In genomic region chr1:187891993-187892392, GRCh38 we compare ENCODE assay signal across 15 cellular contexts.
A peak's percentile ranks its signal among the peaks of the same experiment; 100 is the strongest.
DNase-seq lines count a peak whose midpoint lies in the region; ATAC-seq and TF ChIP-seq lines count a peak whose summit lies in the region.
"Had no signal": no experiment of that assay in that cellular context is flagged by ENCODE, and none has a peak within 500 bp of the region (broad histone marks: within the 10 kb centered on the region; RNA-seq: fewer than 3 reads in every experiment).

No MANE protein-coding gene starts in this region.

- H3K23ac ChIP-seq in H9 (ENCODE audit: insufficient read length, low read depth, low read length), result no peak overlapping the region
- H3K23ac ChIP-seq in mesendoderm (ENCODE audit: low read length), result no peak overlapping the region

- CTCF ChIA-PET in A673 (lab: Charles Lee), result no interaction called here

- H4K20me1 ChIP-seq in H9 (ENCODE audit: control insufficient read depth, insufficient read depth, insufficient read length), result no peaks in the 10 kb centered on the region

- no peak overlapping the region for H2BK12ac ChIP-seq in H9 (ENCODE audit: insufficient read length, low read depth, low read length)

- H3K9me3 ChIP-seq in A673 (ENCODE audit: low read depth, low read length, poor library complexity, severe bottlenecking) (no peaks in the 10 kb centered on the region), H9 (ENCODE audit: control insufficient read depth, low read depth, low read length) (no peaks in the 10 kb centered on the region)
- H3K9me3 ChIP-seq: A549 had no signal

- H2AK5ac ChIP-seq in H9 (ENCODE audit: insufficient read length, low read length), result no peak overlapping the region
- H2AK5ac ChIP-seq in mesendoderm (ENCODE audit: low read length), result no peak overlapping the region

- BruUV-seq in A673 (replicated peaks; lab: Mats Ljungman, UMichigan), result no TSS peak

- H3K18ac ChIP-seq in H9 (ENCODE audit: insufficient read length, low read depth, low read length) (no peak overlapping the region), mesendoderm (ENCODE audit: low read length) (no peak overlapping the region)

- no peak overlapping the region for H2BK15ac ChIP-seq in H9 (ENCODE audit: low read depth, low read length)
- no peak overlapping the region for H2BK15ac ChIP-seq in mesendoderm (replicated peaks; ENCODE audit: low read depth)

- H3T11ph ChIP-seq in H9 (ENCODE audit: low read length), result no peak overlapping the region

- H3K4me2 ChIP-seq in H9 (ENCODE audit: insufficient read depth, insufficient read length, low read length) (no peak overlapping the region), mesendoderm (ENCODE audit: low read length) (no peak overlapping the region)
- H3K4me2 ChIP-seq: A549 had no signal

- H3K79me1 ChIP-seq in H9 (ENCODE audit: insufficient read depth, low read depth, low read length, poor library complexity, severe bottlenecking) (no peaks in the 10 kb centered on the region), mesendoderm (ENCODE audit: low read length) (no peaks in the 10 kb centered on the region)

- H3K36me3 ChIP-seq in A673 (ENCODE audit: insufficient read depth, low read length, poor library complexity, severe bottlenecking), result no peaks in the 10 kb centered on the region
- no peaks in the 10 kb centered on the region for H3K36me3 ChIP-seq in mesendoderm (ENCODE audit: control insufficient read depth, insufficient read depth, low read length)

- H4K8ac ChIP-seq in H9 (replicated peaks; ENCODE audit: insufficient read length, low read depth, low read length), result no peak overlapping the region
- H4K8ac ChIP-seq in mesendoderm (ENCODE audit: low read depth, low read length), result no peak overlapping the region

- peaks cover 2 to 3% of the 10 kb centered on the region in 2 experiments; a peak in 2 of 5 replicates for H3K9me3 Mint-ChIP-seq in H9
- no peaks in the 10 kb centered on the region for H3K9me3 Mint-ChIP-seq in chondrocyte (ENCODE audit: low read depth)

- H4K5ac ChIP-seq in H9 (ENCODE audit: insufficient read length, low read depth, low read length) (no peak overlapping the region), mesendoderm (ENCODE audit: low read length) (no peak overlapping the region)

- H3K27ac Mint-ChIP-seq in H9 (peak overlapping the region in 2 of 3 experiments; percentile 5 to 68; a peak in 3 of 7 replicates), chondrocyte (ENCODE audit: unreplicated experiment) (no peak overlapping the region)
- H3K27ac Mint-ChIP-seq: CD14-positive monocyte had no signal

- H3K14ac ChIP-seq in H9 (ENCODE audit: insufficient read depth, low read length), result no peak overlapping the region

- H3K36me3 Mint-ChIP-seq in H9 (ENCODE audit: insufficient read depth in 1 of 3, low read depth in 3 of 3) (peaks cover 0 to 4% (median 0%) of the 10 kb centered on the region in 3 experiments; a peak in 1 of 7 replicates), chondrocyte (ENCODE audit: low read depth) (no peaks in the 10 kb centered on the region)
- H3K36me3 Mint-ChIP-seq: CD14-positive monocyte had no signal

- no peak overlapping the region for H3K56ac ChIP-seq in H9 (ENCODE audit: insufficient read length, low read depth, low read length)
- H3K56ac ChIP-seq in mesendoderm (ENCODE audit: low read length), result no peak overlapping the region

- H3K4me1 Mint-ChIP-seq in H9, result peaks cover 5 to 6% of the 10 kb centered on the region in 2 experiments; a peak in 3 of 4 replicates
- no peaks in the 10 kb centered on the region for H3K4me1 Mint-ChIP-seq in chondrocyte (ENCODE audit: low read depth)
- H3K4me1 Mint-ChIP-seq: CD14-positive monocyte had no signal

- H3K4me3 Mint-ChIP-seq in H9 (no peak overlapping the region), chondrocyte (ENCODE audit: unreplicated experiment) (no peak overlapping the region)
- H3K4me3 Mint-ChIP-seq: CD14-positive monocyte had no signal

- WGBS in H9 (ENCODE audit: extremely low coverage, insufficient read length, low lambda C conversion rate), result no CpG with 5 or more reads among the region's 3 CpGs
- WGBS in mesendoderm (ENCODE audit: extremely low coverage, insufficient coverage, low lambda C conversion rate), result no CpG with 5 or more reads among the region's 3 CpGs

- H3K4me1 ChIP-seq in A673 (ENCODE audit: insufficient read depth, low read length, poor library complexity, severe bottlenecking), result no peaks in the 10 kb centered on the region
- H3K4me1 ChIP-seq in H9 (ENCODE audit: insufficient read depth, low read length), result no peaks in the 10 kb centered on the region
- H3K4me1 ChIP-seq in mesendoderm (ENCODE audit: control insufficient read depth, low read depth, low read length), result no peaks in the 10 kb centered on the region
- H3K4me1 ChIP-seq: A549 had no signal

- H3K27ac ChIP-seq in A673 (ENCODE audit: low read depth, low read length, poor library complexity, severe bottlenecking) (no peak overlapping the region), H9 (ENCODE audit: insufficient read length, low read depth, low read length) (no peak overlapping the region), mesendoderm (ENCODE audit: low read depth, low read length) (no peak overlapping the region)
- H3K27ac ChIP-seq: A549, RWPE1 had no signal

- TF ChIP-seq CTCF in A673 (conservative IDR thresholded peaks at IDR 0.05; ENCODE audit: low read depth, low read length), result no peak
- no peak for TF ChIP-seq CTCF in H9 (conservative IDR thresholded peaks at IDR 0.05)
- TF ChIP-seq CTCF in chondrocyte (IDR thresholded peaks at IDR 0.05), result no peak

- no peaks in the 10 kb centered on the region for H3K79me2 ChIP-seq in H9 (ENCODE audit: insufficient read depth, low read length)
- H3K79me2 ChIP-seq in mesendoderm (ENCODE audit: control insufficient read depth, insufficient read depth, low read length), result no peaks in the 10 kb centered on the region

- POLR2A ChIA-PET in A673 (lab: Charles Lee; ENCODE audit: low non-redundant PET), result no interaction called here

- H3K4ac ChIP-seq in H9 (ENCODE audit: low read depth, low read length), result no peak overlapping the region
- H3K4ac ChIP-seq in mesendoderm (ENCODE audit: low read depth, low read length), result no peak overlapping the region

- DNase-seq in A673 (ENCODE audit: low spot score), result peak; percentile 51
- no peak for DNase-seq in H9
- peak; percentile 24 for DNase-seq in SK-N-DZ (ENCODE audit: low spot score)
- peak; percentile 37 for DNase-seq in mesendoderm
- DNase-seq in RKO (ENCODE audit: low spot score), result no peak
- no peak for DNase-seq in chondrocyte (ENCODE audit: low spot score)
- no peak for DNase-seq in HUDEP-2 (lab: John Stamatoyannopoulos, UW; ENCODE audit: unreplicated experiment in 76 of 76)
- DNase-seq in left ventricle myocardium superior, result no peak
- DNase-seq: DMS53, NCI-H1048, NCI-H1694, NCI-H510A had no signal

- no peak overlapping the region for H4K91ac ChIP-seq in H9 (ENCODE audit: insufficient read length, low read depth, low read length)

- H3K27me3 Mint-ChIP-seq in H9 (ENCODE audit: low read depth) (no peaks in the 10 kb centered on the region), chondrocyte (ENCODE audit: low read depth) (no peaks in the 10 kb centered on the region)

- H2BK20ac ChIP-seq in H9 (ENCODE audit: low read depth, low read length, poor library complexity, severe bottlenecking), result no peak overlapping the region

- ATAC-seq in left ventricle myocardium superior, result no peak
- ATAC-seq: A549 had no signal

- H3K4me3 ChIP-seq in A673 (ENCODE audit: low read depth, low read length, poor library complexity, severe bottlenecking), result no peak overlapping the region
- no peak overlapping the region for H3K4me3 ChIP-seq in mesendoderm (ENCODE audit: low read length)
- H3K4me3 ChIP-seq: A549 had no signal

- H3K9ac ChIP-seq in H9 (ENCODE audit: extremely low read depth, insufficient read length, low read length) (no peak overlapping the region), mesendoderm (ENCODE audit: low read length) (no peak overlapping the region)

- H2AFZ ChIP-seq in H9 (ENCODE audit: low read length), result no peak overlapping the region

- H3K23me2 ChIP-seq in H9 (ENCODE audit: insufficient read length, low read depth, low read length, poor library complexity, severe bottlenecking), result no peaks in the 10 kb centered on the region

- intact Hi-C loops in A673 (cut with micrococcal nuclease; ENCODE audit: unreplicated experiment) (no loop called here), left ventricle myocardium superior (cut with micrococcal nuclease) (no loop called here)

- H2BK5ac ChIP-seq in H9 (ENCODE audit: insufficient read length, low read length) (no peak overlapping the region), mesendoderm (ENCODE audit: low read length) (no peak overlapping the region)

- no peaks in the 10 kb centered on the region for H3K27me3 ChIP-seq in A673 (replicated peaks; ENCODE audit: insufficient read depth, low read depth, low read length, poor library complexity)
- no peaks in the 10 kb centered on the region for H3K27me3 ChIP-seq in H9 (ENCODE audit: insufficient read depth, low read length)
- H3K27me3 ChIP-seq in mesendoderm (ENCODE audit: insufficient read depth, low read length, poor library complexity), result no peaks in the 10 kb centered on the region

- H2BK120ac ChIP-seq in H9 (ENCODE audit: low read depth, low read length, poor library complexity, severe bottlenecking) (no peak overlapping the region), mesendoderm (ENCODE audit: low read depth, low read length) (no peak overlapping the region)

Comparison
In these comparisons a context has a peak if more than half of its experiments do, and no peak if none do; other contexts are left out.
1. DNase-seq: peak in A673 (single experiment), SK-N-DZ (single experiment) and mesendoderm (single experiment); none in H9 (single experiment), RKO (single experiment), chondrocyte (single experiment), HUDEP-2 (0 of 76) and left ventricle myocardium superior (single experiment).